34 cellular contexts compared by ENCODE assay signal in genomic region chr22:50091092-50091491, GRCh38. TPM values are rescaled to one million over a fixed set of nuclear protein-coding genes. Genes with fewer than 3 reads are reported as not detected.
"Had no signal": no experiment of that assay in that cellular context is flagged by ENCODE, and none has a peak within 500 bp of the region (broad histone marks: within the 10 kb centered on the region; RNA-seq: fewer than 3 reads in every experiment).

No MANE protein-coding gene starts in this region.

- DNase-seq: activated B cell treated with CpG ODN at 0.5 μM for 24 hours; activated CD4-positive, alpha-beta memory T cell treated with anti-CD3 and anti-CD28 coated beads for 36 hours; activated CD4-positive, alpha-beta T cell treated with anti-CD3 and anti-CD28 coated beads for 4 hours; activated CD4-positive, alpha-beta T cell treated with anti-CD3 and anti-CD28 coated beads, Interleukin-2, amount 10 ng/mL, durations not matched to agents 24 days and 14 days; activated CD4-positive, alpha-beta T cell treated with anti-CD3 and anti-CD28 coated beads, Interleukin-2, amount 50 U/mL, for 1 hour; activated CD4-positive, alpha-beta T cell treated with anti-CD3 and anti-CD28 coated beads, Interleukin-2, amount 50 U/mL, for 4 hours; activated CD4-positive, CD25-positive, alpha-beta regulatory T cell treated with anti-CD3 and anti-CD28 coated beads, Interleukin-2, amount 50 U/mL, for 72 hours; activated CD8-positive, alpha-beta memory T cell treated with anti-CD3 and anti-CD28 coated beads, Interleukin-2, amount 50 U/mL, for 4 hours; activated CD8-positive, alpha-beta T cell treated with anti-CD3 and anti-CD28 coated beads for 36 hours; activated effector memory CD4-positive, alpha-beta T cell treated with Interleukin-2 at 50 U/mL for 16 hours; activated gamma-delta T cell; activated naive CD4-positive, alpha-beta T cell treated with anti-CD3 and anti-CD28 coated beads, Interleukin-2, amount 10 ng/mL, durations not matched to agents 7 days and 5 days; activated naive CD4-positive, alpha-beta T cell treated with Interleukin-2 at 50 U/mL for 16 hours; activated naive CD8-positive, alpha-beta T cell treated with anti-CD3 and anti-CD28 coated beads, Interleukin-2, amount 10 ng/mL, durations not matched to agents 7 days and 5 days; activated naive CD8-positive, alpha-beta T cell treated with anti-CD3 and anti-CD28 coated beads, Interleukin-2, amount 50 U/mL, for 24 hours; activated T-cell treated with anti-CD3 and anti-CD28 coated beads for 4 hours; activated T-cell treated with anti-CD3 and anti-CD28 coated beads, Interleukin-2, amount 50 U/mL, for 1 hour; activated T-cell treated with anti-CD3 and anti-CD28 coated beads, Interleukin-2, amount 50 U/mL, for 4 hours; activated T-cell treated with anti-CD3 and anti-CD28 coated beads, Interleukin-2, amount 50 U/mL, for 72 hours; amygdala; anterior cingulate cortex; caudate nucleus; T-helper 1 cell; T-helper 2 cell; T-helper 9 cell had no signal

- H3K36me3 ChIP-seq: ascending aorta, cardiac muscle cell had no signal

- ATAC-seq: activated CD8-positive, alpha-beta T cell treated with anti-CD3 and anti-CD28 coated beads for 36 hours; activated naive CD8-positive, alpha-beta T cell treated with anti-CD3 and anti-CD28 coated beads, Interleukin-2, amount 50 U/mL, for 24 hours; activated T-cell treated with anti-CD3 and anti-CD28 coated beads, Interleukin-2, amount 50 U/mL, for 4 hours; activated T-cell treated with anti-CD3 and anti-CD28 coated beads, Interleukin-2, amount 50 U/mL, for 72 hours; activated T-helper 17 cell treated with anti-CD3 and anti-CD28 coated beads, Interleukin-2, amount 50 U/mL, for 72 hours had no signal

- H3K27me3 ChIP-seq: ascending aorta, cardiac muscle cell had no signal

- H3K27ac ChIP-seq: ascending aorta, cardiac muscle cell, VCaP had no signal

- H3K9me3 ChIP-seq: ascending aorta had no signal

- H3K4me3 ChIP-seq: ascending aorta, cardiac muscle cell had no signal

RNA-seq across cellular contexts. Expression of gene MOV10L1, which starts 1.3 kb away (rescaled TPM):
- total RNA-seq: activated B cell treated with CpG ODN at 0.5 μM for 24 hours; activated CD4-positive, alpha-beta memory T cell treated with anti-CD3 and anti-CD28 coated beads for 36 hours; activated CD4-positive, alpha-beta T cell treated with anti-CD3 and anti-CD28 coated beads, Interleukin-2, amount 10 ng/mL, durations not matched to agents 24 days and 14 days; activated CD8-positive, alpha-beta memory T cell treated with anti-CD3 and anti-CD28 coated beads for 36 hours; activated naive CD8-positive, alpha-beta T cell treated with anti-CD3 and anti-CD28 coated beads, Interleukin-2, amount 10 ng/mL, durations not matched to agents 7 days and 5 days; activated T-cell treated with anti-CD3 and anti-CD28 coated beads, Interleukin-2, amount 50 U/mL, for 4 hours; activated T-helper 1 cell treated with anti-CD3 and anti-CD28 coated beads, Interleukin-12 subunit alpha, Interleukin-12 subunit beta, Interleukin-2, Interleukin-4 antibody, amounts not matched to agents 30 ng/mL and 10 ng/mL and 1 ng/mL, durations not matched to agents 14 hours and 24 hours and 36 hours; activated T-helper 17 cell treated with anti-CD3 and anti-CD28 coated beads, Interleukin-2, amount 50 U/mL, for 72 hours; ascending aorta; cardiac muscle cell had no signal

RNA-seq across cellular contexts. Expression of gene MLC1, which starts 5.9 kb away (rescaled TPM):
- total RNA-seq: activated B cell treated with CpG ODN at 0.5 μM for 24 hours; activated CD4-positive, alpha-beta memory T cell treated with anti-CD3 and anti-CD28 coated beads for 36 hours; activated CD4-positive, alpha-beta T cell treated with anti-CD3 and anti-CD28 coated beads, Interleukin-2, amount 10 ng/mL, durations not matched to agents 24 days and 14 days; activated T-helper 1 cell treated with anti-CD3 and anti-CD28 coated beads, Interleukin-12 subunit alpha, Interleukin-12 subunit beta, Interleukin-2, Interleukin-4 antibody, amounts not matched to agents 30 ng/mL and 10 ng/mL and 1 ng/mL, durations not matched to agents 14 hours and 24 hours and 36 hours; bronchial epithelial cell had no signal

RNA-seq across cellular contexts. Expression of gene TTLL8, which starts 33.0 kb away (rescaled TPM):
- total RNA-seq: activated B cell treated with CpG ODN at 0.5 μM for 24 hours; activated CD4-positive, alpha-beta memory T cell treated with anti-CD3 and anti-CD28 coated beads for 36 hours; activated CD4-positive, alpha-beta T cell treated with anti-CD3 and anti-CD28 coated beads, Interleukin-2, amount 10 ng/mL, durations not matched to agents 24 days and 14 days; activated CD8-positive, alpha-beta memory T cell treated with anti-CD3 and anti-CD28 coated beads for 36 hours; activated CD8-positive, alpha-beta T cell treated with anti-CD3 and anti-CD28 coated beads for 36 hours; activated naive CD8-positive, alpha-beta T cell treated with anti-CD3 and anti-CD28 coated beads, Interleukin-2, amount 10 ng/mL, durations not matched to agents 7 days and 5 days; activated T-cell treated with anti-CD3 and anti-CD28 coated beads, Interleukin-2, amount 50 U/mL, for 4 hours; activated T-cell treated with anti-CD3 and anti-CD28 coated beads, Interleukin-2, amount 50 U/mL, for 72 hours; activated T-helper 1 cell treated with anti-CD3 and anti-CD28 coated beads, Interleukin-12 subunit alpha, Interleukin-12 subunit beta, Interleukin-2, Interleukin-4 antibody, amounts not matched to agents 30 ng/mL and 10 ng/mL and 1 ng/mL, durations not matched to agents 14 hours and 24 hours and 36 hours; activated T-helper 17 cell treated with anti-CD3 and anti-CD28 coated beads, Interleukin-2, amount 50 U/mL, for 72 hours; ascending aorta; bronchial epithelial cell; cardiac muscle cell; cerebellum had no signal
- polyA plus RNA-seq: adipose tissue, cardiac muscle cell had no signal
